In the genomic region with DNA sequence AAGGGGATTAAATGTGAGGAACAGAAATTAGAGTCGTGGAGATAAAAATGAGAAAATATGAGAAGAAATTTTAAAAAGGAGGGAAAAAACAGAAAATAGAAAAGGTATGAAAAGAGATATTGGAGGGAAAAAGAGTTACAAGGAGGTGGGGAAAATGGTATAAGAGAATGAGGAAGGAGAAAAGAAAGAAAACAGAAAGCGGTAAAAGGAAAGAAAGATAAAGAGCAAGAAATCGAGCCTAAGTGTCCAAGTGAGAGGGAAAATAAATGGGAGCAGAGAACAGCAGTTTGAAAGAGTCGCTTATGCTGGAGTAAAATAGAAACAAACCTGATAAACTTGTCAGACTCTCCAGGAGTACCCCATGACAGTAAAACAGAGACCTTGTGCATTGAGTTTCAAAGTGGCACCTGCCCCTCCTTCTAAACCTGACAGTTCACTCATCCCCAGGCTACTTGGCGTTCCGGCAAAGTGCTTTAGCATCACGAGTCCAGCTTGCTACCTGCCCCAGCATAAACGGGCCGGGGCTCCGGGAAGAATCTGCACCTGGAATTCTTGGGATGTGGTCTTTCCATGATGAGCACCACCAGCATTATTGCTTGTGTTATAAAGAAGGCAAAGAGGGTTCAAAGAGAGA, we compare ENCODE assay signal across 8 cellular contexts. TPM values are rescaled to one million over a fixed set of nuclear protein-coding genes. Genes with fewer than 3 reads are reported as not detected.
DNase-seq lines count a peak whose midpoint lies in the region; ATAC-seq and TF ChIP-seq lines count a peak whose summit lies in the region.

No MANE protein-coding gene starts in this region.

- no peak for ATAC-seq in naive thymus-derived CD4-positive, alpha-beta T cell
- ATAC-seq in GM21526 (IDR thresholded peaks at IDR 0.05; ENCODE audit: low FRiP score, unreplicated experiment) (no peak), HG03108 (IDR thresholded peaks at IDR 0.05; ENCODE audit: unreplicated experiment) (no peak)

- H3K4me3 ChIP-seq in naive thymus-derived CD4-positive, alpha-beta T cell (ENCODE audit: low read length): peak overlapping the region; percentile 33

- peaks cover 0 to 32% (median 11%) of the 10 kb centered on the region in 5 donors for H3K27me3 Mint-ChIP-seq in naive thymus-derived CD4-positive, alpha-beta T cell
- peaks cover 2% of the 10 kb centered on the region; the same call in 1 of the 2 replicates for H3K27me3 Mint-ChIP-seq in HFFc6 (ENCODE audit: insufficient read depth)

- H3K36me3 ChIP-seq in naive thymus-derived CD4-positive, alpha-beta T cell (ENCODE audit: control insufficient read depth in 2 of 3, insufficient read depth in 3 of 3, low read length in 3 of 3): no peaks in the 10 kb centered on the region

- POLR2A ChIA-PET in naive thymus-derived CD4-positive, alpha-beta T cell (lab: Charles Lee): no interaction called here

- intact Hi-C loops in naive thymus-derived CD4-positive, alpha-beta T cell (cut with micrococcal nuclease): loop anchor here (2.0 to 5.0 kb wide), 2 partner anchors 1234 to 1917 kb away; a partner anchor contains a TSS

- no peak overlapping the region for H3K27ac ChIP-seq in naive thymus-derived CD4-positive, alpha-beta T cell (ENCODE audit: low read depth, low read length)

- H3K9me3 ChIP-seq in naive thymus-derived CD4-positive, alpha-beta T cell (ENCODE audit: control insufficient read depth in 2 of 3, low read length in 3 of 3): no peaks in the 10 kb centered on the region

- CTCF ChIA-PET in naive thymus-derived CD4-positive, alpha-beta T cell (lab: Charles Lee): no interaction called here

- H3K4me3 Mint-ChIP-seq in naive thymus-derived CD4-positive, alpha-beta T cell: peak overlapping the region in 4 of 10 donors; percentile 65 to 86 (median 82)
- H3K4me3 Mint-ChIP-seq in HFFc6: no peak overlapping the region

- DNase-seq in DMS53 treated with DMSO at 0.1 percent for 48 hours (lab: John Stamatoyannopoulos, UW; ENCODE audit: unreplicated experiment) (peak; percentile 78), NCI-H2081 treated with DMSO at 0.1 percent for 48 hours (lab: John Stamatoyannopoulos, UW) (peak; percentile 7), dedifferentiated amniotic fluid mesenchymal stem cell (ENCODE audit: extremely low spot score) (peak; percentile 13), HFFc6 (no peak), NOMO-1 treated with DMSO at 0.1 percent for 48 hours (lab: John Stamatoyannopoulos, UW; ENCODE audit: unreplicated experiment) (no peak)
- peak in 4 of 9 donors; percentile 2 to 22 (median 9) for DNase-seq in naive thymus-derived CD4-positive, alpha-beta T cell

- peak overlapping the region in 7 of 9 donors; percentile 43 to 85 (median 68) for H3K27ac Mint-ChIP-seq in naive thymus-derived CD4-positive, alpha-beta T cell
- H3K27ac Mint-ChIP-seq in HFFc6: no peak overlapping the region

- H3K4me1 ChIP-seq in naive thymus-derived CD4-positive, alpha-beta T cell (ENCODE audit: control insufficient read depth in 2 of 2, insufficient read depth in 2 of 2, low read length in 2 of 2): peaks cover 0 to 3% of the 10 kb centered on the region in 2 donors

- peaks cover 12 to 35% (median 18%) of the 10 kb centered on the region in 7 donors for H3K4me1 Mint-ChIP-seq in naive thymus-derived CD4-positive, alpha-beta T cell
- peaks cover 35% of the 10 kb centered on the region for H3K4me1 Mint-ChIP-seq in HFFc6 (ENCODE audit: low read depth)

- peaks cover 0 to 2% (median 0%) of the 10 kb centered on the region in 11 donors for H3K9me3 Mint-ChIP-seq in naive thymus-derived CD4-positive, alpha-beta T cell
- no peaks in the 10 kb centered on the region for H3K9me3 Mint-ChIP-seq in HFFc6

- H3K36me3 Mint-ChIP-seq in naive thymus-derived CD4-positive, alpha-beta T cell: peaks cover 0 to 2% (median 0%) of the 10 kb centered on the region in 5 donors
- H3K36me3 Mint-ChIP-seq in HFFc6 (ENCODE audit: low read depth): peaks cover 4% of the 10 kb centered on the region; the same call in 1 of the 2 replicates

- no peaks in the 10 kb centered on the region for H3K27me3 ChIP-seq in naive thymus-derived CD4-positive, alpha-beta T cell (ENCODE audit: control insufficient read depth in 2 of 2, insufficient read depth in 2 of 2, low read length in 2 of 2)

- no peak for TF ChIP-seq CTCF in HFFc6 (IDR thresholded peaks at IDR 0.05)

RNA-seq across cellular contexts. Expression of a gene that starts 0.6 kb away (rescaled TPM):
- total RNA-seq in naive thymus-derived CD4-positive, alpha-beta T cell: 1 to 10 TPM in 1 of 5 experiments, under 1 TPM in 1, not detected in 3; 0.08 to 1.2 TPM
- polyA plus RNA-seq in naive thymus-derived CD4-positive, alpha-beta T cell: not detected
- 10 to 100 TPM; 52.8 to 67.6 (median 64.6) TPM for total RNA-seq in HFFc6 (2021; fragmentation: NEBNext Ultra II Directional; extraction: Animal tissue kit (Norgen Biotek cat#: 25700))

Comparison
In these comparisons a context has a peak if more than half of its experiments do, and no peak if none do; other contexts are left out.
1. DNase-seq: peak in DMS53 treated with DMSO at 0.1 percent for 48 hours (single experiment), NCI-H2081 treated with DMSO at 0.1 percent for 48 hours (single experiment) and dedifferentiated amniotic fluid mesenchymal stem cell (single experiment); none in HFFc6 (single experiment) and NOMO-1 treated with DMSO at 0.1 percent for 48 hours (single experiment).
2. RNA of a gene that starts 0.6 kb away (total RNA-seq): 52.8 to 67.6 TPM in HFFc6; 0.08 to 1.2 TPM in naive thymus-derived CD4-positive, alpha-beta T cell; every median in the first group is over 10 times any median in the second.